In the genomic region with DNA sequence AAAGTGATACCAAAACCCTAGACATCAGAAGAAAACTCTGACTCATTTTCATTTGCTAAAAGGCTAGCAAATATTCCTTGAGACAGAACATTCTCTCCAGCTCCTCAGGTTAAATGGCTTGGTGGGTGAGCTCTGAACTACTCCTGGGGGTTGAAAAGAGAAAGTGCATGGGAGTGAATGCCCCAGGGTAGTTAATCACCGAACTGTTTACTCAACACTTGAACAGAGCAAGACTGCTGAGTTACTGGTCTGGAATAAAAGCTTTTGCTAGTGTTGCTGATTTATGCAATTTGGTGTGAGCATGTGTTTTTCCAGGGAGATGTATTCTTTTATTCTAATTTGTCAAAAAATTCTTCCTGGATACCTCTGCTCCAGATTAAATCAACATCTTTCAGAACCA, we compare ENCODE assay signal across 11 cellular contexts.
DNase-seq lines count a peak whose midpoint lies in the region; ATAC-seq and TF ChIP-seq lines count a peak whose summit lies in the region.
"Had no signal": no experiment of that assay in that cellular context is flagged by ENCODE, and none has a peak within 500 bp of the region (broad histone marks: within the 10 kb centered on the region; RNA-seq: fewer than 3 reads in every experiment).

No MANE protein-coding gene starts in this region.

- TF ChIP-seq CTCF in thyroid gland (IDR thresholded peaks at IDR 0.05) (no peak), adrenal gland (IDR thresholded peaks at IDR 0.05) (no peak)

- H3K9me3 ChIP-seq in thyroid gland = no peaks in the 10 kb centered on the region
- H3K9me3 ChIP-seq in adrenal gland (replicated peaks in 1 of 3) = no peaks in the 10 kb centered on the region

- DNase-seq in 8988T (peak; percentile 10), HuH-7.5 (ENCODE audit: low spot score) (peak; percentile 26), OCI-M1 (lab: John Stamatoyannopoulos, UW) (peak; percentile 26), iPS-NIHi11 (ENCODE audit: low spot score) (peak; percentile 25), thyroid gland (no peak), adrenal gland (no peak)
- no peak for DNase-seq in activated CD4-positive, alpha-beta T cell treated with anti-CD3 and anti-CD28 coated beads, Interleukin-2, amount 50 U/mL, for 1 hour
- DNase-seq: EL, T-helper 9 cell had no signal

- no peaks in the 10 kb centered on the region for H3K4me1 ChIP-seq in thyroid gland
- no peaks in the 10 kb centered on the region for H3K4me1 ChIP-seq in adrenal gland (replicated peaks in 1 of 2)

- intact Hi-C loops in thyroid gland (cut with DNase I) = no loop called here
- intact Hi-C loops in adrenal gland (cut with DNase I) = no loop called here

- ATAC-seq in esophagus mucosa = no peak
- ATAC-seq: natural killer cell treated with Interleukin-12 subunit alpha and Interleukin-12 subunit beta and Interleukin-15 and Interleukin-18, amount 100 ng/mL, for 72 hours had no signal

- WGBS in thyroid gland, 2 donors = 33 to 43% methylated on average over 1 of the region's 1 CpG
- 40 to 57% (median 49%) methylated on average over 1 of the region's 1 CpG for WGBS in adrenal gland, 4 donors

- no peak overlapping the region for H3K4me3 ChIP-seq in thyroid gland (replicated peaks in 1 of 3)
- no peak overlapping the region for H3K4me3 ChIP-seq in adrenal gland

- TF ChIP-seq POLR2A in thyroid gland (IDR thresholded peaks at IDR 0.05) (no peak), adrenal gland (IDR thresholded peaks at IDR 0.05) (no peak)

- H3K36me3 ChIP-seq in thyroid gland (no peaks in the 10 kb centered on the region), adrenal gland (replicated peaks in 1 of 2) (no peaks in the 10 kb centered on the region)

- H3K27ac ChIP-seq in thyroid gland = no peak overlapping the region
- H3K27ac ChIP-seq in adrenal gland = no peak overlapping the region

- H3K27me3 ChIP-seq in thyroid gland = no peaks in the 10 kb centered on the region
- H3K27me3 ChIP-seq in adrenal gland = no peaks in the 10 kb centered on the region

Comparison
In these comparisons a context has a peak if more than half of its experiments do, and no peak if none do; other contexts are left out.
1. DNase-seq: peak in 8988T (single experiment), HuH-7.5 (single experiment), OCI-M1 (single experiment) and iPS-NIHi11 (single experiment); none in thyroid gland (0 of 2), adrenal gland (0 of 7) and activated CD4-positive, alpha-beta T cell treated with anti-CD3 and anti-CD28 coated beads, Interleukin-2, amount 50 U/mL, for 1 hour (single experiment).